1 cellular context compared by ENCODE assay signal in genomic region chr3:109125902-109126301, GRCh38.
TF ChIP-seq lines count a peak whose summit lies in the region.

No MANE protein-coding gene starts in this region.

TF ChIP-seq in A549, 52 proteins besides CTCF, POLR2A, EP300 and RAD21 (continued from another document):
- TF ChIP-seq REST (IDR thresholded peaks at IDR 0.05) (no peak), ZNF302 (CRISPR knock-in tag; IDR thresholded peaks at IDR 0.05) (no peak)
TF ChIP-seq in A549: peak in this region for 0.
